Comparison of ENCODE assay signal across 1 cellular context in the genomic region with DNA sequence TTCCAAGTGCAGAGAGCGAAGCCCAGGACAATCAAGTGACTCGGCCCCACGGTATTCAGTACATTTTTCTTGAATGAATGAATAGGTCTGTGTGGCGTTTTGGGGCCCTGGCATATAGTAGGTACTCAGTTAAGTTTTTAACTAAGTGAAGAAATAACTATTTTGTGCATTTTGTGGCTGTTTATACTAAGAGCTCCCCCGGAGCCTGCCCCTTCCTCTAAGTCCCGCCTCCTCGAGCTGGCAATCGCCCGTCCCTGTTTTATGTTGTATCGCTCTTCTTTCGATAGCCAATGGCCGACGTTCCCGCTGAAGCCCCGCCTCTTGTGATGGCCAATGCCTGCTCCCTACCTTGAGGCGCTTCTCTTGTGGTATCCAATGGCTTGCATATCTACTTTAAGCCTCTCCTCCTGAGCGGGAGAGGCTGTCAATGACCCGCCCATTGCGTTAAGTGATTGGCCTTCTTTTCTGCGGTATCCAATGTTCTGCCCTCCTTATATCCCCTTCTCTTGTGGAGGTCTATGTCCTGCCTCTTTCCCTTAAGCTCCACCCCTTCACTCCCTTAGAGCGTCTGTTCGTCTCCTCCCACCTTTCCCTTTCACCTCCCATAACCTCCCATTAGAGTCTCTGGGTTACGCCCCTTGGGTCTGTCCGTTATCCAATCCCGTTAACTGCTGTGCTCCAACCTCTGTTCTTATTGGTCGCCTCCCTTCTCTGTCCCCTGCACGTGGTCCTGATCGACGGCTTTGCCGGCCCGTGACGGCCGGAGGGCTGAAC.
TF ChIP-seq lines count a peak whose summit lies in the region.

No MANE protein-coding gene starts in this region.

TF ChIP-seq in WTC11, 78 proteins besides CTCF, POLR2A, EP300 and RAD21 (continued from another document):
- TF ChIP-seq, protein P1, sequence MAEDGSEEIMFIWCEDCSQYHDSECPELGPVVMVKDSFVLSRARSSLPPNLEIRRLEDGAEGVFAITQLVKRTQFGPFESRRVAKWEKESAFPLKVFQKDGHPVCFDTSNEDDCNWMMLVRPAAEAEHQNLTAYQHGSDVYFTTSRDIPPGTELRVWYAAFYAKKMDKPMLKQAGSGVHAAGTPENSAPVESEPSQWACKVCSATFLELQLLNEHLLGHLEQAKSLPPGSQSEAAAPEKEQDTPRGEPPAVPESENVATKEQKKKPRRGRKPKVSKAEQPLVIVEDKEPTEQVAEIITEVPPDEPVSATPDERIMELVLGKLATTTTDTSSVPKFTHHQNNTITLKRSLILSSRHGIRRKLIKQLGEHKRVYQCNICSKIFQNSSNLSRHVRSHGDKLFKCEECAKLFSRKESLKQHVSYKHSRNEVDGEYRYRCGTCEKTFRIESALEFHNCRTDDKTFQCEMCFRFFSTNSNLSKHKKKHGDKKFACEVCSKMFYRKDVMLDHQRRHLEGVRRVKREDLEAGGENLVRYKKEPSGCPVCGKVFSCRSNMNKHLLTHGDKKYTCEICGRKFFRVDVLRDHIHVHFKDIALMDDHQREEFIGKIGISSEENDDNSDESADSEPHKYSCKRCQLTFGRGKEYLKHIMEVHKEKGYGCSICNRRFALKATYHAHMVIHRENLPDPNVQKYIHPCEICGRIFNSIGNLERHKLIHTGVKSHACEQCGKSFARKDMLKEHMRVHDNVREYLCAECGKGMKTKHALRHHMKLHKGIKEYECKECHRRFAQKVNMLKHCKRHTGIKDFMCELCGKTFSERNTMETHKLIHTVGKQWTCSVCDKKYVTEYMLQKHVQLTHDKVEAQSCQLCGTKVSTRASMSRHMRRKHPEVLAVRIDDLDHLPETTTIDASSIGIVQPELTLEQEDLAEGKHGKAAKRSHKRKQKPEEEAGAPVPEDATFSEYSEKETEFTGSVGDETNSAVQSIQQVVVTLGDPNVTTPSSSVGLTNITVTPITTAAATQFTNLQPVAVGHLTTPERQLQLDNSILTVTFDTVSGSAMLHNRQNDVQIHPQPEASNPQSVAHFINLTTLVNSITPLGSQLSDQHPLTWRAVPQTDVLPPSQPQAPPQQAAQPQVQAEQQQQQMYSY (CRISPR knock-in tag; IDR thresholded peaks at IDR 0.05) = no peak
- no peak for TF ChIP-seq RELA (CRISPR knock-in tag; IDR thresholded peaks at IDR 0.05; ENCODE audit: borderline replicate concordance)
- TF ChIP-seq PRRX2 (CRISPR knock-in tag; IDR thresholded peaks at IDR 0.05) = no peak
- no peak for TF ChIP-seq SMAD3 (CRISPR knock-in tag; IDR thresholded peaks at IDR 0.05; ENCODE audit: borderline replicate concordance)
- TF ChIP-seq, protein P2, sequence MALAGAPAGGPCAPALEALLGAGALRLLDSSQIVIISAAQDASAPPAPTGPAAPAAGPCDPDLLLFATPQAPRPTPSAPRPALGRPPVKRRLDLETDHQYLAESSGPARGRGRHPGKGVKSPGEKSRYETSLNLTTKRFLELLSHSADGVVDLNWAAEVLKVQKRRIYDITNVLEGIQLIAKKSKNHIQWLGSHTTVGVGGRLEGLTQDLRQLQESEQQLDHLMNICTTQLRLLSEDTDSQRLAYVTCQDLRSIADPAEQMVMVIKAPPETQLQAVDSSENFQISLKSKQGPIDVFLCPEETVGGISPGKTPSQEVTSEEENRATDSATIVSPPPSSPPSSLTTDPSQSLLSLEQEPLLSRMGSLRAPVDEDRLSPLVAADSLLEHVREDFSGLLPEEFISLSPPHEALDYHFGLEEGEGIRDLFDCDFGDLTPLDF (CRISPR knock-in tag; IDR thresholded peaks at IDR 0.05) = no peak
- peak; percentile 97 for TF ChIP-seq SP1 (CRISPR knock-in tag; conservative IDR thresholded peaks at IDR 0.05)
- TF ChIP-seq, protein P3, sequence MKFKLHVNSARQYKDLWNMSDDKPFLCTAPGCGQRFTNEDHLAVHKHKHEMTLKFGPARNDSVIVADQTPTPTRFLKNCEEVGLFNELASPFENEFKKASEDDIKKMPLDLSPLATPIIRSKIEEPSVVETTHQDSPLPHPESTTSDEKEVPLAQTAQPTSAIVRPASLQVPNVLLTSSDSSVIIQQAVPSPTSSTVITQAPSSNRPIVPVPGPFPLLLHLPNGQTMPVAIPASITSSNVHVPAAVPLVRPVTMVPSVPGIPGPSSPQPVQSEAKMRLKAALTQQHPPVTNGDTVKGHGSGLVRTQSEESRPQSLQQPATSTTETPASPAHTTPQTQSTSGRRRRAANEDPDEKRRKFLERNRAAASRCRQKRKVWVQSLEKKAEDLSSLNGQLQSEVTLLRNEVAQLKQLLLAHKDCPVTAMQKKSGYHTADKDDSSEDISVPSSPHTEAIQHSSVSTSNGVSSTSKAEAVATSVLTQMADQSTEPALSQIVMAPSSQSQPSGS (CRISPR knock-in tag; IDR thresholded peaks at IDR 0.05; ENCODE audit: borderline replicate concordance, low read depth) = no peak
- TF ChIP-seq, protein P4, sequence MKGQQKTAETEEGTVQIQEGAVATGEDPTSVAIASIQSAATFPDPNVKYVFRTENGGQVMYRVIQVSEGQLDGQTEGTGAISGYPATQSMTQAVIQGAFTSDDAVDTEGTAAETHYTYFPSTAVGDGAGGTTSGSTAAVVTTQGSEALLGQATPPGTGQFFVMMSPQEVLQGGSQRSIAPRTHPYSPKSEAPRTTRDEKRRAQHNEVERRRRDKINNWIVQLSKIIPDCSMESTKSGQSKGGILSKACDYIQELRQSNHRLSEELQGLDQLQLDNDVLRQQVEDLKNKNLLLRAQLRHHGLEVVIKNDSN (CRISPR knock-in tag; IDR thresholded peaks at IDR 0.05) = peak; percentile 98
